Comparison of ENCODE assay signal across 8 cellular contexts in genomic region chr9:83334320-83334719, GRCh38.
DNase-seq lines count a peak whose midpoint lies in the region; ATAC-seq lines count a peak whose summit lies in the region.

No MANE protein-coding gene starts in this region.

- in situ Hi-C loops in SK-MEL-5 (cut with HindIII; ENCODE audit: low pct_unique_long_range_greater_than_20kb, low sequenced_read_pairs) = no loop called here

- peak; percentile 64 for ATAC-seq in GM21381 (IDR thresholded peaks at IDR 0.05; ENCODE audit: unreplicated experiment)

- no peak overlapping the region for H3K4me3 ChIP-seq in CD8-positive, alpha-beta memory T cell (ENCODE audit: low read length)

- DNase-seq in CD8-positive, alpha-beta memory T cell = peak; percentile 28 to 71 (median 33)
- DNase-seq in M059J (ENCODE audit: low read depth) (peak; percentile 78), SK-MEL-5 (ENCODE audit: low read depth, low spot score) (peak; percentile 87), glomerular visceral epithelial cell (ENCODE audit: extremely low spot score) (peak; percentile 70), posterior cingulate gyrus (peak; percentile 53 to 96 (median 82)), ureter (ENCODE audit: low spot score) (peak; percentile 88)
- DNase-seq in activated naive CD4-positive, alpha-beta T cell treated with anti-CD3 and anti-CD28 coated beads for 36 hours = peak; percentile 89

- no peaks in the 10 kb centered on the region for H3K27me3 ChIP-seq in CD8-positive, alpha-beta memory T cell (ENCODE audit: insufficient read depth, low read length, poor library complexity, severe bottlenecking)

- no peaks in the 10 kb centered on the region for H3K9me3 ChIP-seq in CD8-positive, alpha-beta memory T cell (ENCODE audit: low read length)

- no peaks in the 10 kb centered on the region for H3K9me3 Mint-ChIP-seq in CD8-positive, alpha-beta memory T cell
- H3K9me3 Mint-ChIP-seq in activated naive CD4-positive, alpha-beta T cell treated with anti-CD3 and anti-CD28 coated beads for 36 hours = no peaks in the 10 kb centered on the region

- no peak overlapping the region for H3K27ac Mint-ChIP-seq in CD8-positive, alpha-beta memory T cell
- no peak overlapping the region for H3K27ac Mint-ChIP-seq in activated naive CD4-positive, alpha-beta T cell treated with anti-CD3 and anti-CD28 coated beads for 36 hours

- no peak overlapping the region for H3K4me3 Mint-ChIP-seq in CD8-positive, alpha-beta memory T cell
- H3K4me3 Mint-ChIP-seq in activated naive CD4-positive, alpha-beta T cell treated with anti-CD3 and anti-CD28 coated beads for 36 hours = no peak overlapping the region

- no peaks in the 10 kb centered on the region for H3K4me1 ChIP-seq in CD8-positive, alpha-beta memory T cell (ENCODE audit: insufficient read depth, low read length)

- H3K36me3 ChIP-seq in CD8-positive, alpha-beta memory T cell (ENCODE audit: insufficient read depth, low read length) = no peaks in the 10 kb centered on the region

- H3K27me3 Mint-ChIP-seq in CD8-positive, alpha-beta memory T cell = no peaks in the 10 kb centered on the region
- no peaks in the 10 kb centered on the region for H3K27me3 Mint-ChIP-seq in activated naive CD4-positive, alpha-beta T cell treated with anti-CD3 and anti-CD28 coated beads for 36 hours (ENCODE audit: low read depth)

- no peaks in the 10 kb centered on the region for H3K36me3 Mint-ChIP-seq in CD8-positive, alpha-beta memory T cell
- no peaks in the 10 kb centered on the region for H3K36me3 Mint-ChIP-seq in activated naive CD4-positive, alpha-beta T cell treated with anti-CD3 and anti-CD28 coated beads for 36 hours (ENCODE audit: low read depth)

- no peak overlapping the region for H3K27ac ChIP-seq in CD8-positive, alpha-beta memory T cell (ENCODE audit: low read depth, low read length)

- intact Hi-C loops in activated naive CD4-positive, alpha-beta T cell treated with anti-CD3 and anti-CD28 coated beads for 36 hours (cut with micrococcal nuclease) = loop anchor here (1.0 to 10.0 kb wide), 6 partner anchors 140 to 578 kb away; no protein-coding TSS in a partner anchor
- intact Hi-C loops in posterior cingulate gyrus (cut with DNase I) = loop anchor here (1.0 to 10.0 kb wide), 4 partner anchors 120 to 290 kb away; partner anchors contain the start of gene IDNK

- H3K4me1 Mint-ChIP-seq in CD8-positive, alpha-beta memory T cell = peaks cover 0 to 3% (median 0%) of the 10 kb centered on the region in 3 donors
- peaks cover 3% of the 10 kb centered on the region for H3K4me1 Mint-ChIP-seq in activated naive CD4-positive, alpha-beta T cell treated with anti-CD3 and anti-CD28 coated beads for 36 hours (ENCODE audit: low read depth)

- POLR2A ChIA-PET in CD8-positive, alpha-beta memory T cell (lab: Charles Lee) = no interaction called here

- CTCF ChIA-PET in CD8-positive, alpha-beta memory T cell (lab: Charles Lee) = interaction anchor here (1.1 to 1.6 kb wide), 5 partner anchors 8 to 579 kb away, joined by 3 to 7 read pairs (median 4); no protein-coding TSS in a partner anchor
- CTCF ChIA-PET in activated naive CD4-positive, alpha-beta T cell treated with anti-CD3 and anti-CD28 coated beads for 36 hours (lab: Charles Lee) = interaction anchor here (0.5 to 5.5 kb wide), 33 partner anchors 9 to 749 kb away, joined by 3 to 117 read pairs (median 4); partner anchors contain the start of gene FRMD3

Comparison
In these comparisons a context has a peak if more than half of its experiments do, and no peak if none do; other contexts are left out.
1. DNase-seq: peak in every context shown above with its lines; median percentile 89 in activated naive CD4-positive, alpha-beta T cell treated with anti-CD3 and anti-CD28 coated beads for 36 hours; 88 in ureter; 87 in SK-MEL-5; 82 in posterior cingulate gyrus; 78 in M059J; 70 in glomerular visceral epithelial cell; 33 in CD8-positive, alpha-beta memory T cell.